Comparison of ENCODE assay signal across 9 cellular contexts in the genomic region with DNA sequence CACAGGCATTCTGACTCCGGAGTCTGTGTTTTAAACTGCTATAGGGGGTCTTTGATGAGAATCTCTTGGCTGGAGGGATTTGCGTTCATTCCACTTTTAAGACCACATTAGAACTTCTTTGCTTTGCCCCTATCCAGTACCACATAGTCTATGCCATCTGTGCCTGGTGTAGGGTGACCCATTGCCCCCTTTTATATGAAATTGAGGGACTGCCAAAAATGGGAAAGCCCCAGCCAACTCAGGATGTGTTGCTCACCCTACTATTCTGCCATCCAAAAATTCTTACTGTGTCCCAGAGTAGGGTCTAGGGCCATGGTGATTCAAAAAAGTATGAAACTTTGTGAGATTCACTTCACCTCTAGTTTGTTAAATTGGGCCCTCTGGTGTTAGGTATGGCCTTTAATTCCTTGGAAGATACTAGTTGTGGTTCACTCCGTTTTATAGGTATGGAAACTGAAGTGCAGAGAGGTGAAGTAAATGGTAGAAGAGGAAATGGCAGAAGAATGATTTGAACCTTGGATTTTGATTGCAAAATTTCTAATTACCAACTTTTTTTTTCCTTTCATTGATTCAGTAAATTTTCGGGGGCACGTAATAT. TPM values are rescaled to one million over a fixed set of nuclear protein-coding genes. Genes with fewer than 3 reads are reported as not detected.
DNase-seq lines count a peak whose midpoint lies in the region; ATAC-seq and TF ChIP-seq lines count a peak whose summit lies in the region.
"Had no signal": no experiment of that assay in that cellular context is flagged by ENCODE, and none has a peak within 500 bp of the region (broad histone marks: within the 10 kb centered on the region; RNA-seq: fewer than 3 reads in every experiment).

No MANE protein-coding gene starts in this region.

- DNase-seq in breast epithelium (ENCODE audit: low spot score in 2 of 2) (no peak), CD1c-positive myeloid dendritic cell (ENCODE audit: extremely low spot score) (no peak)

- peak overlapping the region; percentile 86 for H3K4me3 ChIP-seq in ACC112 (ENCODE audit: low read depth, low read length)
- peak overlapping the region; percentile 94 for H3K4me3 ChIP-seq in HUES6 (ENCODE audit: low read depth, low read length)
- peak overlapping the region; percentile 85 to 90 (median 89) for H3K4me3 ChIP-seq in breast epithelium
- H3K4me3 ChIP-seq in muscle layer of duodenum (ENCODE audit: low read depth in 1 of 2, low read length in 2 of 2): peak overlapping the region; percentile 74 to 95

- no peak for TF ChIP-seq CTCF in breast epithelium (IDR thresholded peaks at IDR 0.05)

- no peak for TF ChIP-seq POLR2A in breast epithelium (IDR thresholded peaks at IDR 0.05)

- no peaks in the 10 kb centered on the region for H3K36me3 ChIP-seq in ACC112 (ENCODE audit: insufficient read depth, low read length)
- peaks cover 14% of the 10 kb centered on the region for H3K36me3 ChIP-seq in HUES6 (ENCODE audit: control insufficient read depth, insufficient read depth, low read length)
- no peaks in the 10 kb centered on the region for H3K36me3 ChIP-seq in breast epithelium
- H3K36me3 ChIP-seq in muscle layer of duodenum (ENCODE audit: control insufficient read depth in 1 of 2, insufficient read depth in 2 of 2, low read length in 2 of 2): peaks cover 0 to 5% of the 10 kb centered on the region in 2 donors

- peak overlapping the region; percentile 100 for H3K9ac ChIP-seq in HUES6 (ENCODE audit: low read length)

- peaks cover 53% of the 10 kb centered on the region for H3K79me2 ChIP-seq in ACC112 (ENCODE audit: control insufficient read depth, insufficient read depth, low read length, unreplicated experiment)

- H2AFZ ChIP-seq in ACC112 (ENCODE audit: low read length, unreplicated experiment): no peak overlapping the region

- ATAC-seq in GM19035 (IDR thresholded peaks at IDR 0.05; ENCODE audit: unreplicated experiment) (no peak), GM18517 (IDR thresholded peaks at IDR 0.05; ENCODE audit: unreplicated experiment) (no peak), GM19455 (IDR thresholded peaks at IDR 0.05; ENCODE audit: unreplicated experiment) (no peak)

- H3K9me3 ChIP-seq in HUES6 (ENCODE audit: control insufficient read depth, insufficient read depth, low read depth, low read length) (no peaks in the 10 kb centered on the region), breast epithelium (no peaks in the 10 kb centered on the region), muscle layer of duodenum (ENCODE audit: control insufficient read depth in 1 of 2, low read length in 2 of 2) (no peaks in the 10 kb centered on the region)

- H3K4me1 ChIP-seq in ACC112 (ENCODE audit: control insufficient read depth, insufficient read depth, low read length, unreplicated experiment): peaks cover 23% of the 10 kb centered on the region
- H3K4me1 ChIP-seq in HUES6 (ENCODE audit: control insufficient read depth, insufficient read depth, low read length): peaks cover 10% of the 10 kb centered on the region
- H3K4me1 ChIP-seq in breast epithelium: peaks cover 0 to 4% of the 10 kb centered on the region in 2 donors
- peaks cover 9 to 27% of the 10 kb centered on the region in 2 donors for H3K4me1 ChIP-seq in muscle layer of duodenum (ENCODE audit: control insufficient read depth in 1 of 2, insufficient read depth in 2 of 2, low read length in 2 of 2)

- no peaks in the 10 kb centered on the region for H3K27me3 ChIP-seq in ACC112 (ENCODE audit: insufficient read depth, low read length)
- H3K27me3 ChIP-seq in HUES6 (ENCODE audit: control insufficient read depth, insufficient read depth, low read length): no peaks in the 10 kb centered on the region
- H3K27me3 ChIP-seq in breast epithelium: no peaks in the 10 kb centered on the region
- H3K27me3 ChIP-seq in muscle layer of duodenum (ENCODE audit: low read depth, low read length): no peaks in the 10 kb centered on the region

- intact Hi-C loops in breast epithelium (cut with DNase I; ENCODE audit: low total_unique reads): loop anchor here (10.0 kb wide), 1 partner anchor 115 kb away; no protein-coding TSS in a partner anchor

- H3K27ac ChIP-seq in ACC112 (ENCODE audit: low read depth, low read length) (no peak overlapping the region), HUES6 (ENCODE audit: low read depth, low read length) (0 out of 2 replicates have a peak overlapping the region, but pooled peaks have one; percentile 100), breast epithelium (peak overlapping the region in 1 of 2 donors; percentile 99), muscle layer of duodenum (ENCODE audit: low read length) (no peak overlapping the region)

RNA-seq across cellular contexts. Expression of a gene that starts 1.4 kb away (rescaled TPM):
- 10 to 100 TPM; 41.0 to 57.7 (median 52.1) TPM for total RNA-seq in breast epithelium

RNA-seq across cellular contexts. Expression of a gene that starts 35.5 kb away (rescaled TPM):
- 1 to 10 TPM in 2 of 3 donors, not detected in 1; 2.0 to 6.4 TPM for total RNA-seq in breast epithelium
- total RNA-seq: SK-MEL-5 had no signal
